ENCODE assay signal across 8 cellular contexts in genomic region chr5:111223790-111224560, GRCh38. TPM values are rescaled to one million over a fixed set of nuclear protein-coding genes. Genes with fewer than 3 reads are reported as not detected.
DNase-seq lines count a peak whose midpoint lies in the region; ATAC-seq and TF ChIP-seq lines count a peak whose summit lies in the region.

TSS of gene CAMK4 (plus strand) at chr5:111224384. CDS start at chr5:111224484, 100 bp downstream.

- H3K4me1 ChIP-seq in foreskin keratinocyte (peaks cover 9% of the 10 kb centered on the region), neuronal stem cell (ENCODE audit: control insufficient read depth in 2 of 2, insufficient read depth in 1 of 2, low read depth in 1 of 2, low read length in 2 of 2) (peaks cover 0 to 2% of the 10 kb centered on the region in 2 donors)

- peak within 1 kb of the TSS; percentile 85 for H3K9ac ChIP-seq in neuronal stem cell (ENCODE audit: low read depth, low read length, poor library complexity)

- peak within 1 kb of the TSS; percentile 5 for H2BK12ac ChIP-seq in neuronal stem cell (ENCODE audit: low read length)

- peak; percentile 89 for DNase-seq in D341Med (ENCODE audit: low spot score)
- DNase-seq in HS-27A (ENCODE audit: low read depth): peak; percentile 35
- peak; percentile 86 for DNase-seq in RPMI7951 (ENCODE audit: low read depth)
- peak; percentile 92 for DNase-seq in activated effector memory CD4-positive, alpha-beta T cell treated with anti-CD3 and anti-CD28 coated beads, Interleukin-2, amount 50 U/mL, for 16 hours
- peak; percentile 7 to 39 for DNase-seq in foreskin keratinocyte
- DNase-seq in neuronal stem cell (ENCODE audit: low spot score): peak; percentile 78
- peak in 42 of 49 donors; percentile 8 to 81 (median 41) for DNase-seq in substantia nigra (lab: John Stamatoyannopoulos, UW)

- peak within 1 kb of the TSS; percentile 90 for H3K4me2 ChIP-seq in neuronal stem cell (ENCODE audit: insufficient read depth, low read length, poor library complexity, severe bottlenecking)

- peak; percentile 44 for TF ChIP-seq CTCF in foreskin keratinocyte (conservative IDR thresholded peaks at IDR 0.05)

- WGBS in neuronal stem cell (ENCODE audit: extremely low coverage in 2 of 2, insufficient read length in 2 of 2, insufficient replicate concordance in 1 of 2), 2 donors: no CpG with 5 or more reads among the region's 88 CpGs

- H3K27ac ChIP-seq in foreskin keratinocyte: peak within 1 kb of the TSS; percentile 42
- no peak within 1 kb of the TSS for H3K27ac ChIP-seq in neuronal stem cell (replicated peaks; ENCODE audit: low read length)
- peak within 1 kb of the TSS; percentile 15 for H3K27ac ChIP-seq in substantia nigra (ENCODE audit: low read depth, low read length, poor library complexity, severe bottlenecking)

- ATAC-seq in GM21360 (IDR thresholded peaks at IDR 0.05; ENCODE audit: unreplicated experiment): peak; percentile 73
- ATAC-seq in foreskin keratinocyte: peak; percentile 84

- peak within 1 kb of the TSS; percentile 79 for H2BK120ac ChIP-seq in neuronal stem cell (ENCODE audit: low read depth, low read length)

- peak within 1 kb of the TSS; percentile 69 to 88 for H3K4me3 ChIP-seq in neuronal stem cell (ENCODE audit: low read length in 2 of 2)

- no peaks in the 10 kb centered on the region for H3K79me1 ChIP-seq in neuronal stem cell (ENCODE audit: low read depth, low read length)

- peak within 1 kb of the TSS; percentile 85 for H2AK5ac ChIP-seq in neuronal stem cell (ENCODE audit: low read depth, low read length)

- H3K27me3 ChIP-seq in foreskin keratinocyte (peaks cover 38% of the 10 kb centered on the region), neuronal stem cell (ENCODE audit: control insufficient read depth in 3 of 3, insufficient read depth in 3 of 3, low read depth in 1 of 3, low read length in 3 of 3) (peaks cover 0 to 15% (median 0%) of the 10 kb centered on the region in 3 experiments)

- peak within 1 kb of the TSS; percentile 100 for H2AFZ ChIP-seq in neuronal stem cell (ENCODE audit: low read length)

- H3K36me3 ChIP-seq in neuronal stem cell (replicated peaks in 1 of 2; ENCODE audit: control insufficient read depth in 2 of 2, insufficient read depth in 2 of 2, low read length in 2 of 2): no peaks in the 10 kb centered on the region

- H3K4ac ChIP-seq in neuronal stem cell (ENCODE audit: low read length): no peak within 1 kb of the TSS

- peak within 1 kb of the TSS; percentile 98 for H2BK15ac ChIP-seq in neuronal stem cell (ENCODE audit: low read length)

- no peak within 1 kb of the TSS for H4K91ac ChIP-seq in neuronal stem cell (ENCODE audit: low read depth, low read length, poor library complexity)

- peak within 1 kb of the TSS; percentile 99 for H3K18ac ChIP-seq in neuronal stem cell (ENCODE audit: low read length)

- H2BK5ac ChIP-seq in neuronal stem cell (ENCODE audit: low read length): no peak within 1 kb of the TSS

- peak within 1 kb of the TSS; percentile 98 for H3K14ac ChIP-seq in neuronal stem cell (ENCODE audit: low read length)

- H4K8ac ChIP-seq in neuronal stem cell (ENCODE audit: low read depth, low read length): no peak within 1 kb of the TSS

- no peaks in the 10 kb centered on the region for H3K9me3 ChIP-seq in neuronal stem cell (replicated peaks in 1 of 2; ENCODE audit: control insufficient read depth in 2 of 2, insufficient read depth in 1 of 2, low read depth in 1 of 2, low read length in 2 of 2)

- peak within 1 kb of the TSS; percentile 71 for H3K23ac ChIP-seq in neuronal stem cell (ENCODE audit: low read depth, low read length, poor library complexity)

RNA-seq across cellular contexts. Expression of gene CAMK4, which starts in this region (rescaled TPM):
- 10.5 and 14.4 TPM in 2 replicates for total RNA-seq in RPMI7951 (2014; rRNA removed; shearing (Covaris generic))
- 2.5 and 3.8 TPM in 2 replicates for total RNA-seq in foreskin keratinocyte
- 0.41 and 1.2 TPM in 2 replicates for polyA plus RNA-seq in foreskin keratinocyte
- polyA plus RNA-seq in neuronal stem cell (2013, experiment 1 of 2): 2.0 TPM
- polyA plus RNA-seq in neuronal stem cell (2013, experiment 2 of 2): 1.9 TPM

Comparison
In these comparisons a context has a peak if more than half of its experiments do, and no peak if none do; other contexts are left out.
1. DNase-seq: peak in every context shown above with its lines; median percentile 92 in activated effector memory CD4-positive, alpha-beta T cell treated with anti-CD3 and anti-CD28 coated beads, Interleukin-2, amount 50 U/mL, for 16 hours; 89 in D341Med; 86 in RPMI7951; 78 in neuronal stem cell; 41 in substantia nigra; 35 in HS-27A; 23 in foreskin keratinocyte.